Comparison of ENCODE assay signal across 7 cellular contexts in the genomic region with DNA sequence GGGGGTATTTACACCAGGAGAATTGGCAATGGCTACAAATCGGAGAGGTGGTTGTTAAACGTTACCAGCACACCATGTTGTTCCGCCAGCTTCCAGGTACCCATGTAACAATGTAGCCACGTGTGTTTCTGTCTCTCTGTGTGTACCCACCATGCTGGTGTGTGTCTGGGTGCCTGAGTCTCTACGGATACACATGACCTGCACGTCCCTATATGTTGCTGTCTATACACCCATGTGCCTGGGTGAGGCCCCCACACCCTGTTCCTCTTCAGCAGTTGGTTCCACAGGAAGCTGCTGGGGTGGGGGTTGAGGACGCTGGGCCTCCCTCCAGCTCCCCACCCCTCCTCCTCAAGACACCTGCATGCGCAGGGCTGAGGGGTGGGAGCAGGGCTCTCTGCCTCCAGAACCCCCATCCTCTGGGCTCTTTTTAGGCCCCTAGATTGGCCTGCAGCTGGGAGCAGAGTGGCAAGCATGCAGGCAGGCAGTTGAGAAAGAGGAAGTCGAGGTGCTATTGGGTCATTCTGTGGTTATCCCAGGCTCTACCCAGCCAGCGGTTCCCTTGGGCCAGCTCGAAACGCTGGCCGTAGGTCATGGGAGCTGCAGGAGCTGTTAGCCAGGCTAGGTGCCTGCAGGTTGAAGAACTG. TPM values are rescaled to one million over a fixed set of nuclear protein-coding genes. Genes with fewer than 3 reads are reported as not detected.
DNase-seq lines count a peak whose midpoint lies in the region; TF ChIP-seq lines count a peak whose summit lies in the region.

A gene (plus strand): TSS at position 351 of the 644 bp plus-strand sequence. CDS start 13,954 bp downstream, outside the sequence.

- no peak within 1 kb of the TSS for H3K4me3 ChIP-seq in epithelial cell of proximal tubule (ENCODE audit: low read depth, low read length)

- DNase-seq in Kasumi-1 (lab: John Stamatoyannopoulos, UW) (peak; percentile 99 to 100), epithelial cell of proximal tubule (ENCODE audit: low read depth) (no peak), posterior vena cava (ENCODE audit: low spot score) (peak; percentile 76), COR-L47 (lab: John Stamatoyannopoulos, UW) (no peak), NCI-H2081 (lab: John Stamatoyannopoulos, UW) (no peak), T1000 (lab: John Stamatoyannopoulos, UW) (no peak)
- peak; percentile 28 for DNase-seq in activated CD4-positive, alpha-beta T cell treated with anti-CD3 and anti-CD28 coated beads, Interleukin-2, amount 50 U/mL, for 4 hours

- intact Hi-C loops in posterior vena cava (cut with DNase I): no loop called here

- TF ChIP-seq CTCF in epithelial cell of proximal tubule (conservative IDR thresholded peaks at IDR 0.05; ENCODE audit: low read depth, low read length): no peak

RNA-seq across cellular contexts. Expression of the gene that starts here (rescaled TPM):
- total RNA-seq in epithelial cell of proximal tubule (61.5 and 63.2 TPM in 2 replicates), posterior vena cava (10 to 100 TPM; 17.6 to 19.9 TPM)

Comparison
In these comparisons a context has a peak if more than half of its experiments do, and no peak if none do; other contexts are left out.
1. DNase-seq: peak in Kasumi-1 (2 of 2), activated CD4-positive, alpha-beta T cell treated with anti-CD3 and anti-CD28 coated beads, Interleukin-2, amount 50 U/mL, for 4 hours (2 of 2) and posterior vena cava (single experiment); none in epithelial cell of proximal tubule (single experiment), COR-L47 (single experiment), NCI-H2081 (0 of 2) and T1000 (single experiment).